Comparison of ENCODE assay signal across 1 cellular context in genomic region chr1:167905671-167906070, GRCh38.
TF ChIP-seq lines count a peak whose summit lies in the region.

No MANE protein-coding gene starts in this region.

TF ChIP-seq in HepG2, 621 proteins besides CTCF, POLR2A, EP300 and RAD21:
- TF ChIP-seq ZNF317 (CRISPR knock-in tag; IDR thresholded peaks at IDR 0.05) (no peak), HNF4A (CRISPR knock-in tag; IDR thresholded peaks at IDR 0.05) (no peak), PRPF4 (IDR thresholded peaks at IDR 0.05; ENCODE audit: low read depth, low read length, poor library complexity, severe bottlenecking) (no peak), MYNN (CRISPR knock-in tag; IDR thresholded peaks at IDR 0.05; ENCODE audit: low read depth) (no peak), POLR2G (IDR thresholded peaks at IDR 0.05; ENCODE audit: low read depth, low read length) (no peak)
- TF ChIP-seq, protein P1, sequence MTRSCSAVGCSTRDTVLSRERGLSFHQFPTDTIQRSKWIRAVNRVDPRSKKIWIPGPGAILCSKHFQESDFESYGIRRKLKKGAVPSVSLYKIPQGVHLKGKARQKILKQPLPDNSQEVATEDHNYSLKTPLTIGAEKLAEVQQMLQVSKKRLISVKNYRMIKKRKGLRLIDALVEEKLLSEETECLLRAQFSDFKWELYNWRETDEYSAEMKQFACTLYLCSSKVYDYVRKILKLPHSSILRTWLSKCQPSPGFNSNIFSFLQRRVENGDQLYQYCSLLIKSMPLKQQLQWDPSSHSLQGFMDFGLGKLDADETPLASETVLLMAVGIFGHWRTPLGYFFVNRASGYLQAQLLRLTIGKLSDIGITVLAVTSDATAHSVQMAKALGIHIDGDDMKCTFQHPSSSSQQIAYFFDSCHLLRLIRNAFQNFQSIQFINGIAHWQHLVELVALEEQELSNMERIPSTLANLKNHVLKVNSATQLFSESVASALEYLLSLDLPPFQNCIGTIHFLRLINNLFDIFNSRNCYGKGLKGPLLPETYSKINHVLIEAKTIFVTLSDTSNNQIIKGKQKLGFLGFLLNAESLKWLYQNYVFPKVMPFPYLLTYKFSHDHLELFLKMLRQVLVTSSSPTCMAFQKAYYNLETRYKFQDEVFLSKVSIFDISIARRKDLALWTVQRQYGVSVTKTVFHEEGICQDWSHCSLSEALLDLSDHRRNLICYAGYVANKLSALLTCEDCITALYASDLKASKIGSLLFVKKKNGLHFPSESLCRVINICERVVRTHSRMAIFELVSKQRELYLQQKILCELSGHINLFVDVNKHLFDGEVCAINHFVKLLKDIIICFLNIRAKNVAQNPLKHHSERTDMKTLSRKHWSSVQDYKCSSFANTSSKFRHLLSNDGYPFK (CRISPR knock-in tag; IDR thresholded peaks at IDR 0.05; ENCODE audit: borderline replicate concordance): no peak
